ENCODE assay signal across 3 cellular contexts in the genomic region with DNA sequence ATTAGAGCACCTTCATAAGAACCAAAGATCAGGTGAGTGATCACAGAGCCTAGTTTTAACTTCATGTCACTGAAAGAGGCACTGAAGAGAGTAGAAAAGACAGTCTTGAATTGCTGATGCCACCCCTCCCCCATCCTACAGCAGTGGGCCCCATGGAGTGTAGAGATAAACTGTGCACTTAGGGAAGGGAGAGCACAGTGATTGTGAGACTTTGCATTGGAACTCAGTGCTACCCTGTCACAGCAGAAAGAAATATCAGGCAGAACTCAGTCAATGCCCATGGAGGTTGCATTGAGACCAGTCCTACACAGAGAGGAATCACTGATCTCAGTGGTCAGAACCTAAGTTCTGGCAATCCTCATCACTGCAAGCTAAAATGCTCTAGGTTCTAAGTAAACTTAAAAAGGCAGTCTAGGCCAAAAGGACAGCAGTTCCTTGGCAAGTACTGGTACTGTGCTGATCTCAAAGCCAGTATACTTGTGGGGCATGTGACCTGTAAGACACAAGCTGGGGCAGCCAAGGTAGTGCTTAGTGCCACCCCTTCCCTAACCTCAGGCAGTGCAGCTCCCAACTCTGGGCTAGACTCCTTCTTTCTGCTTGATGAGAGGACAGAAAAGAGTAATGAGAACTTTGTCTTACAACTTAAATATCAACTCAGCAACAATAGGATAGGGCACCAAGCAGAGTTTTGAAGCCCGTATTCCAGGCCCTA.
TF ChIP-seq lines count a peak whose summit lies in the region.

No MANE protein-coding gene starts in this region.

TF ChIP-seq in WTC11, 78 proteins besides CTCF, POLR2A, EP300 and RAD21 (continued from another document):
- TF ChIP-seq NR1H2 (CRISPR knock-in tag; IDR thresholded peaks at IDR 0.05) = no peak
- TF ChIP-seq EMX1 (CRISPR knock-in tag; IDR thresholded peaks at IDR 0.05) = no peak
- TF ChIP-seq, protein P1, sequence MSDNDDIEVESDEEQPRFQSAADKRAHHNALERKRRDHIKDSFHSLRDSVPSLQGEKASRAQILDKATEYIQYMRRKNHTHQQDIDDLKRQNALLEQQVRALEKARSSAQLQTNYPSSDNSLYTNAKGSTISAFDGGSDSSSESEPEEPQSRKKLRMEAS (CRISPR knock-in tag; IDR thresholded peaks at IDR 0.05) = no peak
- no peak for TF ChIP-seq ZNF138 (CRISPR knock-in tag; conservative IDR thresholded peaks at IDR 0.05)
- no peak for TF ChIP-seq ETV6 (CRISPR knock-in tag; IDR thresholded peaks at IDR 0.05)
- no peak for TF ChIP-seq ZNF423 (CRISPR knock-in tag; IDR thresholded peaks at IDR 0.05)
- TF ChIP-seq, protein P2, sequence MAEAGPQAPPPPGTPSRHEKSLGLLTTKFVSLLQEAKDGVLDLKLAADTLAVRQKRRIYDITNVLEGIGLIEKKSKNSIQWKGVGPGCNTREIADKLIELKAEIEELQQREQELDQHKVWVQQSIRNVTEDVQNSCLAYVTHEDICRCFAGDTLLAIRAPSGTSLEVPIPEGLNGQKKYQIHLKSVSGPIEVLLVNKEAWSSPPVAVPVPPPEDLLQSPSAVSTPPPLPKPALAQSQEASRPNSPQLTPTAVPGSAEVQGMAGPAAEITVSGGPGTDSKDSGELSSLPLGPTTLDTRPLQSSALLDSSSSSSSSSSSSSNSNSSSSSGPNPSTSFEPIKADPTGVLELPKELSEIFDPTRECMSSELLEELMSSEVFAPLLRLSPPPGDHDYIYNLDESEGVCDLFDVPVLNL (CRISPR knock-in tag; IDR thresholded peaks at IDR 0.05; ENCODE audit: borderline replicate concordance, low read depth) = no peak
- TF ChIP-seq ZNF671 (CRISPR knock-in tag; IDR thresholded peaks at IDR 0.05) = no peak
- TF ChIP-seq NFYB (CRISPR knock-in tag; conservative IDR thresholded peaks at IDR 0.05; ENCODE audit: low read depth) = no peak
- TF ChIP-seq, protein P3, sequence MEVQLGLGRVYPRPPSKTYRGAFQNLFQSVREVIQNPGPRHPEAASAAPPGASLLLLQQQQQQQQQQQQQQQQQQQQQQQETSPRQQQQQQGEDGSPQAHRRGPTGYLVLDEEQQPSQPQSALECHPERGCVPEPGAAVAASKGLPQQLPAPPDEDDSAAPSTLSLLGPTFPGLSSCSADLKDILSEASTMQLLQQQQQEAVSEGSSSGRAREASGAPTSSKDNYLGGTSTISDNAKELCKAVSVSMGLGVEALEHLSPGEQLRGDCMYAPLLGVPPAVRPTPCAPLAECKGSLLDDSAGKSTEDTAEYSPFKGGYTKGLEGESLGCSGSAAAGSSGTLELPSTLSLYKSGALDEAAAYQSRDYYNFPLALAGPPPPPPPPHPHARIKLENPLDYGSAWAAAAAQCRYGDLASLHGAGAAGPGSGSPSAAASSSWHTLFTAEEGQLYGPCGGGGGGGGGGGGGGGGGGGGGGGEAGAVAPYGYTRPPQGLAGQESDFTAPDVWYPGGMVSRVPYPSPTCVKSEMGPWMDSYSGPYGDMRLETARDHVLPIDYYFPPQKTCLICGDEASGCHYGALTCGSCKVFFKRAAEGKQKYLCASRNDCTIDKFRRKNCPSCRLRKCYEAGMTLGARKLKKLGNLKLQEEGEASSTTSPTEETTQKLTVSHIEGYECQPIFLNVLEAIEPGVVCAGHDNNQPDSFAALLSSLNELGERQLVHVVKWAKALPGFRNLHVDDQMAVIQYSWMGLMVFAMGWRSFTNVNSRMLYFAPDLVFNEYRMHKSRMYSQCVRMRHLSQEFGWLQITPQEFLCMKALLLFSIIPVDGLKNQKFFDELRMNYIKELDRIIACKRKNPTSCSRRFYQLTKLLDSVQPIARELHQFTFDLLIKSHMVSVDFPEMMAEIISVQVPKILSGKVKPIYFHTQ (CRISPR knock-in tag; IDR thresholded peaks at IDR 0.05) = no peak
- TF ChIP-seq E2F1 (CRISPR knock-in tag; IDR thresholded peaks at IDR 0.05) = no peak

TF ChIP-seq in HEK293T, 16 proteins besides CTCF, POLR2A, EP300 and RAD21 (continued from another document):
- TF ChIP-seq SP1 (IDR thresholded peaks at IDR 0.05) (no peak), FOXK2 (IDR thresholded peaks at IDR 0.05) (no peak), ARNT (IDR thresholded peaks at IDR 0.05) (no peak), FOXA1 (IDR thresholded peaks at IDR 0.05) (no peak)

TF ChIP-seq in SK-N-SH, 30 proteins besides CTCF, POLR2A, EP300 and RAD21 (continued from another document):
- TF ChIP-seq RCOR1 (IDR thresholded peaks at IDR 0.05; ENCODE audit: low read length) = no peak
- no peak for TF ChIP-seq MEF2A (IDR thresholded peaks at IDR 0.05; ENCODE audit: borderline replicate concordance, low read depth)
- no peak for TF ChIP-seq TAF1 (IDR thresholded peaks at IDR 0.05; ENCODE audit: borderline replicate concordance, low read depth, low read length)
- TF ChIP-seq TCF12 (IDR thresholded peaks at IDR 0.05) = no peak
- no peak for TF ChIP-seq SMC3 (IDR thresholded peaks at IDR 0.05; ENCODE audit: low read depth, low read length)
- TF ChIP-seq FOXJ3 (CRISPR knock-in tag; IDR thresholded peaks at IDR 0.05) = no peak
